In genomic region chr22:29840498-29840897, GRCh38 we compare ENCODE assay signal across 1 cellular context.
TF ChIP-seq lines count a peak whose summit lies in the region.

No MANE protein-coding gene starts in this region.

TF ChIP-seq in K562, 482 proteins besides CTCF, POLR2A, EP300 and RAD21 (continued from another document and continues in another):
- TF ChIP-seq VEZF1 (CRISPR knock-in tag; IDR thresholded peaks at IDR 0.05) = no peak
- no peak for TF ChIP-seq FUS (optimal IDR thresholded peaks at IDR 0.05; ENCODE audit: low read depth, low read length)
- TF ChIP-seq HLTF (IDR thresholded peaks at IDR 0.05) = no peak
- TF ChIP-seq SETDB1 (IDR thresholded peaks at IDR 0.05; ENCODE audit: low read length) = no peak
- no peak for TF ChIP-seq NELFE (IDR thresholded peaks at IDR 0.05; ENCODE audit: insufficient read depth, insufficient read length)
- TF ChIP-seq DEAF1 (CRISPR knock-in tag; IDR thresholded peaks at IDR 0.05) = no peak
- TF ChIP-seq NR1H2 (CRISPR knock-in tag; IDR thresholded peaks at IDR 0.05) = no peak
- no peak for TF ChIP-seq ZFX (CRISPR knock-in tag; IDR thresholded peaks at IDR 0.05)
- no peak for TF ChIP-seq ZNF395 (CRISPR knock-in tag; IDR thresholded peaks at IDR 0.05)
- no peak for TF ChIP-seq ZBTB26 (CRISPR knock-in tag; IDR thresholded peaks at IDR 0.05)
- no peak for TF ChIP-seq ZNF778 (CRISPR knock-in tag; IDR thresholded peaks at IDR 0.05)
- no peak for TF ChIP-seq SMARCB1 (IDR thresholded peaks at IDR 0.05; ENCODE audit: insufficient read length, low read depth)
- peak; percentile 59; the same call in 1 of the 2 replicates for TF ChIP-seq PML (IDR thresholded peaks at IDR 0.05; ENCODE audit: low read length)
- peak; percentile 30; the same call in 1 of the 2 replicates for TF ChIP-seq FOSL1 (tag; conservative IDR thresholded peaks at IDR 0.05)
- no peak for TF ChIP-seq E2F1 (CRISPR knock-in tag; IDR thresholded peaks at IDR 0.05)
- TF ChIP-seq RBBP5 (IDR thresholded peaks at IDR 0.05; ENCODE audit: borderline replicate concordance, insufficient read depth, low read length, poor library complexity, severe bottlenecking) = no peak
- 0 out of 2 replicates have a peak, but pooled peaks have one; percentile 19 for TF ChIP-seq CREM (IDR thresholded peaks at IDR 0.05; ENCODE audit: low read depth)
- no peak for TF ChIP-seq NONO (IDR thresholded peaks at IDR 0.05; ENCODE audit: low read depth in 2 of 2, low read length in 1 of 2)
- TF ChIP-seq GATA2 (CRISPR knock-in tag; IDR thresholded peaks at IDR 0.05) = 0 out of 2 replicates have a peak, but pooled peaks have one; percentile 40
- no peak for TF ChIP-seq ETV5 (CRISPR knock-in tag; IDR thresholded peaks at IDR 0.05; ENCODE audit: low read depth)
- no peak for TF ChIP-seq LCOR (CRISPR knock-in tag; IDR thresholded peaks at IDR 0.05)
- TF ChIP-seq HNRNPK (IDR thresholded peaks at IDR 0.05; ENCODE audit: low read depth, low read length, poor library complexity, severe bottlenecking) = no peak
- no peak for TF ChIP-seq ZNF143 (CRISPR knock-in tag; IDR thresholded peaks at IDR 0.05)
- peak; percentile 34; the same call in 1 of the 2 replicates for TF ChIP-seq POLR2AphosphoS5 (IDR thresholded peaks at IDR 0.05; ENCODE audit: control insufficient read depth, insufficient read depth, low read depth, low read length)
- TF ChIP-seq TCFL5 (CRISPR knock-in tag; conservative IDR thresholded peaks at IDR 0.05) = no peak
- TF ChIP-seq TEAD4 (IDR thresholded peaks at IDR 0.05; ENCODE audit: low read length) = peak; percentile 89
- no peak for TF ChIP-seq TEAD4 (CRISPR knock-in tag; IDR thresholded peaks at IDR 0.05; ENCODE audit: borderline replicate concordance)
- no peak for TF ChIP-seq FIP1L1 (IDR thresholded peaks at IDR 0.05; ENCODE audit: low read depth, low read length, poor library complexity, severe bottlenecking)
- TF ChIP-seq TOE1 (IDR thresholded peaks at IDR 0.05; ENCODE audit: borderline replicate concordance) = no peak
- TF ChIP-seq TOE1 (CRISPR knock-in tag; IDR thresholded peaks at IDR 0.05; ENCODE audit: borderline replicate concordance, low read depth) = no peak
- no peak for TF ChIP-seq GABPB1 (CRISPR knock-in tag; IDR thresholded peaks at IDR 0.05)
- TF ChIP-seq JUND (IDR thresholded peaks at IDR 0.05; ENCODE audit: borderline replicate concordance, low read depth, low read length) = peak; percentile 16; the same call in 1 of the 2 replicates
- no peak for TF ChIP-seq JUND (tag; IDR thresholded peaks at IDR 0.05; ENCODE audit: borderline replicate concordance, low read depth, low read length)
- no peak for TF ChIP-seq FOXJ3 (CRISPR knock-in tag; IDR thresholded peaks at IDR 0.05)
- no peak for TF ChIP-seq GTF2A2 (tag; IDR thresholded peaks at IDR 0.05)
- no peak for TF ChIP-seq ZNF436 (CRISPR knock-in tag; IDR thresholded peaks at IDR 0.05)
- no peak for TF ChIP-seq NEUROD1 (IDR thresholded peaks at IDR 0.05; ENCODE audit: borderline replicate concordance, low read depth, low read length, partially characterized antibody)
- TF ChIP-seq ZNF253 (CRISPR knock-in tag; conservative IDR thresholded peaks at IDR 0.05) = no peak
- TF ChIP-seq ZFP1 (CRISPR knock-in tag; IDR thresholded peaks at IDR 0.05) = no peak
- no peak for TF ChIP-seq TRIM28 (IDR thresholded peaks at IDR 0.05)
- no peak for TF ChIP-seq DDX20 (tag; IDR thresholded peaks at IDR 0.05; ENCODE audit: low read depth)
- no peak for TF ChIP-seq ESRRB (CRISPR knock-in tag; IDR thresholded peaks at IDR 0.05; ENCODE audit: borderline replicate concordance)
- TF ChIP-seq TGIF2 (CRISPR knock-in tag; IDR thresholded peaks at IDR 0.05) = no peak
- no peak for TF ChIP-seq MEF2A (IDR thresholded peaks at IDR 0.05; ENCODE audit: control insufficient read depth, low read depth, low read length)
- no peak for TF ChIP-seq ZBTB33 (CRISPR knock-in tag; IDR thresholded peaks at IDR 0.05)
- TF ChIP-seq SLC30A9 (CRISPR knock-in tag; IDR thresholded peaks at IDR 0.05) = no peak
- no peak for TF ChIP-seq ZSCAN32 (CRISPR knock-in tag; IDR thresholded peaks at IDR 0.05)
- TF ChIP-seq POLR3A (IDR thresholded peaks at IDR 0.05; ENCODE audit: borderline replicate concordance, extremely low read depth, insufficient read depth, insufficient read length) = no peak
- TF ChIP-seq TARDBP (IDR thresholded peaks at IDR 0.05) = no peak
- no peak for TF ChIP-seq CC2D1A (IDR thresholded peaks at IDR 0.05)
- TF ChIP-seq CGGBP1 (CRISPR knock-in tag; IDR thresholded peaks at IDR 0.05) = no peak
- peak; percentile 40; the same call in 1 of the 2 replicates for TF ChIP-seq ATF7 (IDR thresholded peaks at IDR 0.05)
- no peak for TF ChIP-seq RNF2 (IDR thresholded peaks at IDR 0.05)
- no peak for TF ChIP-seq RBM17 (IDR thresholded peaks at IDR 0.05; ENCODE audit: borderline replicate concordance, low read depth, low read length)
- TF ChIP-seq HMBOX1 (IDR thresholded peaks at IDR 0.05) = no peak
- TF ChIP-seq EGR1 (conservative IDR thresholded peaks at IDR 0.05) = no peak
- TF ChIP-seq ZNF655 (CRISPR knock-in tag; IDR thresholded peaks at IDR 0.05) = no peak
